Comparison of ENCODE assay signal across 21 cellular contexts in the genomic region with DNA sequence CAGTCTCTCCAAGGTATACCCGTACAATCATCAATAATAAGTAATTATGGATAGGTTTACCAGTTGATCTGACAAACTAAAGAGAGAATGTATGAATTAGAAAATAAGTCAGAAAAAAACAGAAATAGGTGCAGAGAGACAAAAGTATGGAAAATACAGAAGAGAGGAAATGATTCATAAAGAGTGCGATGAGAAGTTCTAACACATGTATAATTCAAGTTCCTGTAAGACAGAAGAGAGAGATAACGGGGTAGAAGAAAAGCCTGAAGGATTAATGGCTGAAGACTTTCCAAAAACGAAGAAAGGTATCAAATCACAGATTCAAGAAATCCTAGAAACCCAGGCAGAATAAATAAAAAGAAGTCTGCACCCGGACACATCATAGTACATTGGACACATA. TPM values are rescaled to one million over a fixed set of nuclear protein-coding genes. Genes with fewer than 3 reads are reported as not detected.
DNase-seq lines count a peak whose midpoint lies in the region; ATAC-seq lines count a peak whose summit lies in the region.
"Had no signal": no experiment of that assay in that cellular context is flagged by ENCODE, and none has a peak within 500 bp of the region (broad histone marks: within the 10 kb centered on the region; RNA-seq: fewer than 3 reads in every experiment).

No MANE protein-coding gene starts in this region.

- H3K36me3 Mint-ChIP-seq in activated CD4-positive, alpha-beta memory T cell treated with anti-CD3 and anti-CD28 coated beads for 36 hours, result no peaks in the 10 kb centered on the region
- peaks cover 7% of the 10 kb centered on the region for H3K36me3 Mint-ChIP-seq in activated CD4-positive, alpha-beta memory T cell treated with anti-CD3 and anti-CD28 coated beads, Interleukin-2, amount 10 ng/mL, durations not matched to agents 7 days and 5 days (ENCODE audit: low read depth)
- no peaks in the 10 kb centered on the region for H3K36me3 Mint-ChIP-seq in stimulated activated naive CD8-positive, alpha-beta T cell treated with anti-CD3 and anti-CD28 coated beads, Interleukin-15, Interleukin-2, amounts not matched to agents 100 ng/mL and 50 ng/mL, for 24 hours (ENCODE audit: low read depth)
- no peaks in the 10 kb centered on the region for H3K36me3 Mint-ChIP-seq in activated naive CD8-positive, alpha-beta T cell treated with anti-CD3 and anti-CD28 coated beads, Interleukin-2, amount 10 ng/mL, durations not matched to agents 7 days and 5 days
- H3K36me3 Mint-ChIP-seq: CD8-positive, alpha-beta T cell had no signal

- H3K27me3 Mint-ChIP-seq in activated CD4-positive, alpha-beta memory T cell treated with anti-CD3 and anti-CD28 coated beads for 36 hours, result no peaks in the 10 kb centered on the region
- H3K27me3 Mint-ChIP-seq in activated CD4-positive, alpha-beta memory T cell treated with anti-CD3 and anti-CD28 coated beads, Interleukin-2, amount 10 ng/mL, durations not matched to agents 7 days and 5 days, result peaks cover 16% of the 10 kb centered on the region
- no peaks in the 10 kb centered on the region for H3K27me3 Mint-ChIP-seq in stimulated activated naive CD8-positive, alpha-beta T cell treated with anti-CD3 and anti-CD28 coated beads, Interleukin-15, Interleukin-2, amounts not matched to agents 100 ng/mL and 50 ng/mL, for 24 hours
- H3K27me3 Mint-ChIP-seq in activated naive CD8-positive, alpha-beta T cell treated with anti-CD3 and anti-CD28 coated beads, Interleukin-2, amount 10 ng/mL, durations not matched to agents 7 days and 5 days, result peaks cover 11% of the 10 kb centered on the region

- H3K27ac Mint-ChIP-seq in activated CD4-positive, alpha-beta memory T cell treated with anti-CD3 and anti-CD28 coated beads for 36 hours, result peak overlapping the region; percentile 64
- no peak overlapping the region for H3K27ac Mint-ChIP-seq in activated CD4-positive, alpha-beta memory T cell treated with anti-CD3 and anti-CD28 coated beads, Interleukin-2, amount 10 ng/mL, durations not matched to agents 7 days and 5 days
- H3K27ac Mint-ChIP-seq in stimulated activated naive CD8-positive, alpha-beta T cell treated with anti-CD3 and anti-CD28 coated beads, Interleukin-15, Interleukin-2, amounts not matched to agents 100 ng/mL and 50 ng/mL, for 24 hours, result peak overlapping the region; percentile 50
- peak overlapping the region; percentile 50 for H3K27ac Mint-ChIP-seq in activated naive CD8-positive, alpha-beta T cell treated with anti-CD3 and anti-CD28 coated beads, Interleukin-2, amount 10 ng/mL, durations not matched to agents 7 days and 5 days
- H3K27ac Mint-ChIP-seq: CD8-positive, alpha-beta T cell had no signal

- H3K4me3 Mint-ChIP-seq in activated CD4-positive, alpha-beta memory T cell treated with anti-CD3 and anti-CD28 coated beads for 36 hours, result no peak overlapping the region
- no peak overlapping the region for H3K4me3 Mint-ChIP-seq in activated CD4-positive, alpha-beta memory T cell treated with anti-CD3 and anti-CD28 coated beads, Interleukin-2, amount 10 ng/mL, durations not matched to agents 7 days and 5 days
- peak overlapping the region; percentile 45 for H3K4me3 Mint-ChIP-seq in stimulated activated naive CD8-positive, alpha-beta T cell treated with anti-CD3 and anti-CD28 coated beads, Interleukin-15, Interleukin-2, amounts not matched to agents 100 ng/mL and 50 ng/mL, for 24 hours
- H3K4me3 Mint-ChIP-seq in activated naive CD8-positive, alpha-beta T cell treated with anti-CD3 and anti-CD28 coated beads, Interleukin-2, amount 10 ng/mL, durations not matched to agents 7 days and 5 days, result no peak overlapping the region
- H3K4me3 Mint-ChIP-seq: CD8-positive, alpha-beta T cell had no signal

- peaks cover 10% of the 10 kb centered on the region for H3K4me1 Mint-ChIP-seq in activated CD4-positive, alpha-beta memory T cell treated with anti-CD3 and anti-CD28 coated beads for 36 hours (ENCODE audit: low read depth)
- peaks cover 10% of the 10 kb centered on the region for H3K4me1 Mint-ChIP-seq in activated CD4-positive, alpha-beta memory T cell treated with anti-CD3 and anti-CD28 coated beads, Interleukin-2, amount 10 ng/mL, durations not matched to agents 7 days and 5 days
- peaks cover 11% of the 10 kb centered on the region for H3K4me1 Mint-ChIP-seq in stimulated activated naive CD8-positive, alpha-beta T cell treated with anti-CD3 and anti-CD28 coated beads, Interleukin-15, Interleukin-2, amounts not matched to agents 100 ng/mL and 50 ng/mL, for 24 hours (ENCODE audit: low read depth)
- peaks cover 9% of the 10 kb centered on the region for H3K4me1 Mint-ChIP-seq in activated naive CD8-positive, alpha-beta T cell treated with anti-CD3 and anti-CD28 coated beads, Interleukin-2, amount 10 ng/mL, durations not matched to agents 7 days and 5 days

- POLR2A ChIA-PET in activated CD4-positive, alpha-beta memory T cell treated with anti-CD3 and anti-CD28 coated beads for 36 hours (lab: Charles Lee), result no interaction called here
- POLR2A ChIA-PET in activated CD4-positive, alpha-beta memory T cell treated with anti-CD3 and anti-CD28 coated beads, Interleukin-2, amount 10 ng/mL, durations not matched to agents 7 days and 5 days (lab: Charles Lee), result no interaction called here
- POLR2A ChIA-PET in activated naive CD8-positive, alpha-beta T cell treated with anti-CD3 and anti-CD28 coated beads, Interleukin-2, amount 10 ng/mL, durations not matched to agents 7 days and 5 days (lab: Charles Lee), result no interaction called here

- no peaks in the 10 kb centered on the region for H3K9me3 Mint-ChIP-seq in activated CD4-positive, alpha-beta memory T cell treated with anti-CD3 and anti-CD28 coated beads for 36 hours
- peaks cover 4% of the 10 kb centered on the region for H3K9me3 Mint-ChIP-seq in activated CD4-positive, alpha-beta memory T cell treated with anti-CD3 and anti-CD28 coated beads, Interleukin-2, amount 10 ng/mL, durations not matched to agents 7 days and 5 days
- no peaks in the 10 kb centered on the region for H3K9me3 Mint-ChIP-seq in stimulated activated naive CD8-positive, alpha-beta T cell treated with anti-CD3 and anti-CD28 coated beads, Interleukin-15, Interleukin-2, amounts not matched to agents 100 ng/mL and 50 ng/mL, for 24 hours
- no peaks in the 10 kb centered on the region for H3K9me3 Mint-ChIP-seq in activated naive CD8-positive, alpha-beta T cell treated with anti-CD3 and anti-CD28 coated beads, Interleukin-2, amount 10 ng/mL, durations not matched to agents 7 days and 5 days

- intact Hi-C loops in activated CD4-positive, alpha-beta memory T cell treated with anti-CD3 and anti-CD28 coated beads for 36 hours (cut with micrococcal nuclease), result no loop called here

- DNase-seq in activated CD4-positive, alpha-beta memory T cell treated with anti-CD3 and anti-CD28 coated beads for 36 hours, result no peak
- DNase-seq in activated CD4-positive, alpha-beta memory T cell treated with anti-CD3 and anti-CD28 coated beads, Interleukin-2, amount 10 ng/mL, durations not matched to agents 7 days and 5 days, result no peak
- DNase-seq in stimulated activated naive CD8-positive, alpha-beta T cell treated with anti-CD3 and anti-CD28 coated beads, Interleukin-15, Interleukin-2, amounts not matched to agents 100 U/mL and 50 U/mL, for 24 hours, result no peak
- DNase-seq in activated naive CD8-positive, alpha-beta T cell treated with anti-CD3 and anti-CD28 coated beads, Interleukin-2, amount 10 ng/mL, durations not matched to agents 7 days and 5 days, result no peak
- no peak for DNase-seq in NCI-H187 (lab: John Stamatoyannopoulos, UW)
- DNase-seq: Calu3; CD8-positive, alpha-beta T cell; GOT3; IMR-90; Karpas-422; MM.1S; NCI-H1105; NCI-H2107; NCI-H510A treated with DMSO at 0.1 percent for 48 hours; NCI-H774 had no signal

- ATAC-seq in stimulated activated naive CD8-positive, alpha-beta T cell treated with anti-CD3 and anti-CD28 coated beads, Interleukin-15, Interleukin-2, amounts not matched to agents 100 U/mL and 50 U/mL, for 24 hours, result no peak
- ATAC-seq in activated naive CD8-positive, alpha-beta T cell treated with anti-CD3 and anti-CD28 coated beads, Interleukin-2, amount 10 ng/mL, durations not matched to agents 7 days and 5 days (ENCODE audit: low read depth), result no peak
- ATAC-seq in GM18861 (IDR thresholded peaks at IDR 0.05; ENCODE audit: unreplicated experiment), result no peak
- no peak for ATAC-seq in GM21515 (IDR thresholded peaks at IDR 0.05; ENCODE audit: unreplicated experiment)
- ATAC-seq: CD8-positive, alpha-beta T cell; GM12878; HCT116; Right ventricle myocardium inferior had no signal

- CTCF ChIA-PET in activated CD4-positive, alpha-beta memory T cell treated with anti-CD3 and anti-CD28 coated beads for 36 hours (lab: Charles Lee), result no interaction called here
- CTCF ChIA-PET in activated CD4-positive, alpha-beta memory T cell treated with anti-CD3 and anti-CD28 coated beads, Interleukin-2, amount 10 ng/mL, durations not matched to agents 7 days and 5 days (lab: Charles Lee), result no interaction called here

RNA-seq across cellular contexts. Expression of gene SMU1, which starts 16.2 kb away (rescaled TPM):
- 10 to 100 TPM; 25.8 to 26.1 TPM for total RNA-seq in activated CD4-positive, alpha-beta memory T cell treated with anti-CD3 and anti-CD28 coated beads for 36 hours
- 10 to 100 TPM; 22.5 to 22.9 TPM for total RNA-seq in activated CD4-positive, alpha-beta memory T cell treated with anti-CD3 and anti-CD28 coated beads, Interleukin-2, amount 10 ng/mL, durations not matched to agents 7 days and 5 days
- total RNA-seq in activated naive CD8-positive, alpha-beta T cell treated with anti-CD3 and anti-CD28 coated beads, Interleukin-2, amount 10 ng/mL, durations not matched to agents 7 days and 5 days, result 10 to 100 TPM; 22.2 to 22.9 TPM
